ENCODE assay signal across 11 cellular contexts in genomic region chr11:61973603-61974162, GRCh38. TPM values are rescaled to one million over a fixed set of nuclear protein-coding genes. Genes with fewer than 3 reads are reported as not detected.
DNase-seq lines count a peak whose midpoint lies in the region; ATAC-seq and TF ChIP-seq lines count a peak whose summit lies in the region.
"Had no signal": no experiment of that assay in that cellular context is flagged by ENCODE, and none has a peak within 500 bp of the region (broad histone marks: within the 10 kb centered on the region; RNA-seq: fewer than 3 reads in every experiment).

No MANE protein-coding gene starts in this region.

- no peak overlapping the region for H3K4ac ChIP-seq in neuronal stem cell (ENCODE audit: low read length)

- H2AK5ac ChIP-seq in neuronal stem cell (ENCODE audit: low read depth, low read length) = peak overlapping the region; percentile 87

- WGBS in neuronal stem cell (ENCODE audit: extremely low coverage in 2 of 2, insufficient read length in 2 of 2, insufficient replicate concordance in 1 of 2), 2 donors = no CpG with 5 or more reads among the region's 6 CpGs

- H3K4me3 ChIP-seq in coronary artery (no peak overlapping the region), neuronal stem cell (ENCODE audit: low read length in 2 of 2) (peak overlapping the region in 1 of 2 donors; percentile 62)

- H3K9me3 ChIP-seq in neuronal stem cell (replicated peaks in 1 of 2; ENCODE audit: control insufficient read depth in 2 of 2, insufficient read depth in 1 of 2, low read depth in 1 of 2, low read length in 2 of 2) = no peaks in the 10 kb centered on the region

- H3K27me3 ChIP-seq in neuronal stem cell (ENCODE audit: control insufficient read depth in 3 of 3, insufficient read depth in 3 of 3, low read depth in 1 of 3, low read length in 3 of 3) = peaks cover 0 to 2% (median 0%) of the 10 kb centered on the region in 3 experiments

- H3K27ac ChIP-seq in coronary artery (peak overlapping the region; percentile 98 to 100), neuronal stem cell (replicated peaks; ENCODE audit: low read length) (no peak overlapping the region)

- no peaks in the 10 kb centered on the region for H3K27me3 Mint-ChIP-seq in natural killer cell treated with Interleukin-12 subunit alpha and Interleukin-12 subunit beta and Interleukin-15 and Interleukin-18, amount 100 ng/mL, for 72 hours
- no peaks in the 10 kb centered on the region for H3K27me3 Mint-ChIP-seq in natural killer cell (ENCODE audit: low read depth in 2 of 2)

- H3K4me2 ChIP-seq in neuronal stem cell (ENCODE audit: insufficient read depth, low read length, poor library complexity, severe bottlenecking) = no peak overlapping the region

- H2BK15ac ChIP-seq in neuronal stem cell (ENCODE audit: low read length) = peak overlapping the region; percentile 71

- no peak overlapping the region for H3K23ac ChIP-seq in neuronal stem cell (ENCODE audit: low read depth, low read length, poor library complexity)

- H3K36me3 Mint-ChIP-seq in natural killer cell treated with Interleukin-12 subunit alpha and Interleukin-12 subunit beta and Interleukin-15 and Interleukin-18, amount 100 ng/mL, for 72 hours = peaks cover 2% of the 10 kb centered on the region
- no peaks in the 10 kb centered on the region for H3K36me3 Mint-ChIP-seq in natural killer cell

- intact Hi-C loops in natural killer cell (cut with micrococcal nuclease) = no loop called here

- H2AFZ ChIP-seq in neuronal stem cell (ENCODE audit: low read length) = peak overlapping the region; percentile 46

- no peaks in the 10 kb centered on the region for H3K9me3 Mint-ChIP-seq in natural killer cell treated with Interleukin-12 subunit alpha and Interleukin-12 subunit beta and Interleukin-15 and Interleukin-18, amount 100 ng/mL, for 72 hours
- H3K9me3 Mint-ChIP-seq in natural killer cell = no peaks in the 10 kb centered on the region

- peak overlapping the region; percentile 45 for H3K9ac ChIP-seq in neuronal stem cell (ENCODE audit: low read depth, low read length, poor library complexity)

- no peak for DNase-seq in natural killer cell treated with Interleukin-12 subunit alpha and Interleukin-12 subunit beta and Interleukin-15 and Interleukin-18, amount 100 ng/mL, for 72 hours (ENCODE audit: low spot score)
- DNase-seq in natural killer cell = no peak
- no peak for DNase-seq in coronary artery (ENCODE audit: low spot score)
- no peak for DNase-seq in neuronal stem cell (ENCODE audit: low spot score)
- no peak for DNase-seq in amniotic stem cell (lab: John Stamatoyannopoulos, UW)
- no peak for DNase-seq in SHP77 treated with DMSO at 0.1 percent for 48 hours (lab: John Stamatoyannopoulos, UW)
- no peak for DNase-seq in omental fat pad (ENCODE audit: low spot score)
- DNase-seq: activated gamma-delta T cell, DMS53 had no signal

- H3K4me1 ChIP-seq in neuronal stem cell (ENCODE audit: control insufficient read depth in 2 of 2, insufficient read depth in 1 of 2, low read depth in 1 of 2, low read length in 2 of 2) = peaks cover 14 to 16% of the 10 kb centered on the region in 2 donors

- H3K4me1 Mint-ChIP-seq in natural killer cell treated with Interleukin-12 subunit alpha and Interleukin-12 subunit beta and Interleukin-15 and Interleukin-18, amount 100 ng/mL, for 72 hours (ENCODE audit: low read depth in 2 of 2) = peaks cover 63 to 71% of the 10 kb centered on the region in 2 donors
- H3K4me1 Mint-ChIP-seq in natural killer cell = peaks cover 10 to 20% of the 10 kb centered on the region in 2 donors

- TF ChIP-seq CTCF in natural killer cell (IDR thresholded peaks at IDR 0.05) (no peak), coronary artery (IDR thresholded peaks at IDR 0.05) (no peak), omental fat pad (IDR thresholded peaks at IDR 0.05) (no peak)

- no peak overlapping the region for H2BK5ac ChIP-seq in neuronal stem cell (ENCODE audit: low read length)

- peak overlapping the region; percentile 73 for H3K4me3 Mint-ChIP-seq in natural killer cell treated with Interleukin-12 subunit alpha and Interleukin-12 subunit beta and Interleukin-15 and Interleukin-18, amount 100 ng/mL, for 72 hours
- H3K4me3 Mint-ChIP-seq in natural killer cell = no peak overlapping the region

- H2BK12ac ChIP-seq in neuronal stem cell (ENCODE audit: low read length) = peak overlapping the region; percentile 65

- H3K27ac Mint-ChIP-seq in natural killer cell treated with Interleukin-12 subunit alpha and Interleukin-12 subunit beta and Interleukin-15 and Interleukin-18, amount 100 ng/mL, for 72 hours = peak overlapping the region; percentile 89 to 95
- no peak overlapping the region for H3K27ac Mint-ChIP-seq in natural killer cell

- no peak overlapping the region for H4K91ac ChIP-seq in neuronal stem cell (ENCODE audit: low read depth, low read length, poor library complexity)

- H2BK120ac ChIP-seq in neuronal stem cell (ENCODE audit: low read depth, low read length) = no peak overlapping the region

- no peak overlapping the region for H4K8ac ChIP-seq in neuronal stem cell (ENCODE audit: low read depth, low read length)

- H3K36me3 ChIP-seq in neuronal stem cell (replicated peaks in 1 of 2; ENCODE audit: control insufficient read depth in 2 of 2, insufficient read depth in 2 of 2, low read length in 2 of 2) = no peaks in the 10 kb centered on the region

- ATAC-seq in natural killer cell treated with Interleukin-12 subunit alpha and Interleukin-12 subunit beta and Interleukin-15 and Interleukin-18, amount 100 ng/mL, for 72 hours = no peak
- no peak for ATAC-seq in natural killer cell
- ATAC-seq in HG03280 (IDR thresholded peaks at IDR 0.05; ENCODE audit: unreplicated experiment) = no peak
- no peak for ATAC-seq in omental fat pad (ENCODE audit: low FRiP score)

- H3K18ac ChIP-seq in neuronal stem cell (ENCODE audit: low read length) = peak overlapping the region; percentile 84

- no peak overlapping the region for H3K14ac ChIP-seq in neuronal stem cell (ENCODE audit: low read length)

- H3K79me1 ChIP-seq in neuronal stem cell (ENCODE audit: low read depth, low read length) = no peaks in the 10 kb centered on the region

RNA-seq across cellular contexts. Expression of gene FTH1, which starts 6.2 kb away (rescaled TPM):
- total RNA-seq in natural killer cell treated with Interleukin-12 subunit alpha and Interleukin-12 subunit beta and Interleukin-15 and Interleukin-18, amount 100 ng/mL, for 72 hours = over 10,000 TPM in 1 of 2 donors, 1,000 to 10,000 TPM in 1; 5,097 to 40,662 TPM
- total RNA-seq in natural killer cell = 1,000 to 10,000 TPM; 1,067 to 1,951 (median 1,796) TPM
- polyA plus RNA-seq in neuronal stem cell (2013, experiment 1 of 2) = 1,611 TPM
- polyA plus RNA-seq in neuronal stem cell (2013, experiment 2 of 2) = 1,599 TPM
- 1,000 to 10,000 TPM; 3,477 to 7,075 (median 4,643) TPM for total RNA-seq in omental fat pad

RNA-seq across cellular contexts. Expression of gene BEST1, which starts 23.5 kb away (rescaled TPM):
- total RNA-seq in natural killer cell treated with Interleukin-12 subunit alpha and Interleukin-12 subunit beta and Interleukin-15 and Interleukin-18, amount 100 ng/mL, for 72 hours = 1 to 10 TPM; 1.0 to 1.9 TPM
- total RNA-seq in natural killer cell (1 to 10 TPM in 2 of 3 donors, under 1 TPM in 1; 0.32 to 2.0 (median 1.4) TPM), omental fat pad (10 to 100 TPM in 3 of 4 donors, 1 to 10 TPM in 1; 5.8 to 17.0 (median 12.0) TPM)
- polyA plus RNA-seq in neuronal stem cell (2013, experiment 1 of 2) = 0.11 TPM
- polyA plus RNA-seq in neuronal stem cell (2013, experiment 2 of 2) = 0.10 TPM

RNA-seq across cellular contexts. Expression of gene RAB3IL1, which starts 56.3 kb away (rescaled TPM):
- not detected for total RNA-seq in natural killer cell treated with Interleukin-12 subunit alpha and Interleukin-12 subunit beta and Interleukin-15 and Interleukin-18, amount 100 ng/mL, for 72 hours
- total RNA-seq in natural killer cell = not detected
- 2.4 TPM for polyA plus RNA-seq in neuronal stem cell (2013, experiment 1 of 2)
- polyA plus RNA-seq in neuronal stem cell (2013, experiment 2 of 2) = 3.5 TPM
- total RNA-seq in omental fat pad = 10 to 100 TPM; 18.5 to 37.8 (median 25.4) TPM
- total RNA-seq: OCI-LY7 had no signal

Comparison
In these comparisons a context has a peak if more than half of its experiments do, and no peak if none do; other contexts are left out.
1. H3K27ac Mint-ChIP-seq: peak in natural killer cell treated with Interleukin-12 subunit alpha and Interleukin-12 subunit beta and Interleukin-15 and Interleukin-18, amount 100 ng/mL, for 72 hours (2 of 2); none in natural killer cell (0 of 2).
2. RNA of gene RAB3IL1, which starts 56.3 kb away (total RNA-seq): 18.5 to 37.8 TPM in omental fat pad; not detected in natural killer cell treated with Interleukin-12 subunit alpha and Interleukin-12 subunit beta and Interleukin-15 and Interleukin-18, amount 100 ng/mL, for 72 hours and not detected in natural killer cell; every median in the first group is over 10 times any median in the second.